ENCODE assay signal across 15 cellular contexts in genomic region chr1:26703466-26703865, GRCh38. TPM values are rescaled to one million over a fixed set of nuclear protein-coding genes. Genes with fewer than 3 reads are reported as not detected.
DNase-seq lines count a peak whose midpoint lies in the region; ATAC-seq and TF ChIP-seq lines count a peak whose summit lies in the region.
"Had no signal": no experiment of that assay in that cellular context is flagged by ENCODE, and none has a peak within 500 bp of the region (broad histone marks: within the 10 kb centered on the region; RNA-seq: fewer than 3 reads in every experiment).

No MANE protein-coding gene starts in this region.

- H3K4me1 ChIP-seq in RWPE2 (ENCODE audit: insufficient read depth, poor library complexity, severe bottlenecking) (peaks cover 85% of the 10 kb centered on the region), tibial artery (peaks cover 0 to 100% (median 90%) of the 10 kb centered on the region in 4 donors)

- H3K27ac ChIP-seq in RWPE2 (ENCODE audit: poor library complexity, severe bottlenecking) (peak overlapping the region; percentile 82), tibial artery (peak overlapping the region; percentile 45 to 66)

- H3K27me3 Mint-ChIP-seq in activated CD8-positive, alpha-beta memory T cell treated with anti-CD3 and anti-CD28 coated beads, Interleukin-2, amount 10 ng/mL, durations not matched to agents 7 days and 5 days = no peaks in the 10 kb centered on the region
- H3K27me3 Mint-ChIP-seq in activated T-cell treated with anti-CD3 and anti-CD28 coated beads, Interleukin-2, amount 50 U/mL, for 72 hours (ENCODE audit: low read depth) = no peaks in the 10 kb centered on the region
- H3K27me3 Mint-ChIP-seq: naive thymus-derived CD8-positive, alpha-beta T cell had no signal

- peaks cover 35% of the 10 kb centered on the region for H3K36me3 Mint-ChIP-seq in activated CD8-positive, alpha-beta memory T cell treated with anti-CD3 and anti-CD28 coated beads, Interleukin-2, amount 10 ng/mL, durations not matched to agents 7 days and 5 days
- H3K36me3 Mint-ChIP-seq in activated T-cell treated with anti-CD3 and anti-CD28 coated beads, Interleukin-2, amount 50 U/mL, for 72 hours (ENCODE audit: insufficient read depth in 2 of 2) = peaks cover 5 to 15% of the 10 kb centered on the region in 2 donors

- no peak for ATAC-seq in activated CD8-positive, alpha-beta memory T cell treated with anti-CD3 and anti-CD28 coated beads, Interleukin-2, amount 10 ng/mL, durations not matched to agents 7 days and 5 days
- no peak for ATAC-seq in RWPE2 (ENCODE audit: low read depth)
- ATAC-seq in activated T-cell treated with anti-CD3 and anti-CD28 coated beads, Interleukin-2, amount 50 U/mL, for 72 hours (replicated peaks in 1 of 2) = no peak
- ATAC-seq in HG02938 (IDR thresholded peaks at IDR 0.05; ENCODE audit: unreplicated experiment) = no peak
- ATAC-seq: naive thymus-derived CD8-positive, alpha-beta T cell; sciatic nerve; WTC11 had no signal

- CTCF ChIA-PET in activated CD8-positive, alpha-beta memory T cell treated with anti-CD3 and anti-CD28 coated beads, Interleukin-2, amount 10 ng/mL, durations not matched to agents 7 days and 5 days (lab: Charles Lee) = interaction anchor here (0.8 to 3.2 kb wide), 10 partner anchors 12 to 165 kb away, joined by 3 to 13 read pairs (median 6); no protein-coding TSS in a partner anchor

- no peaks in the 10 kb centered on the region for H3K27me3 ChIP-seq in RWPE2 (ENCODE audit: insufficient read depth, poor library complexity, severe bottlenecking)
- no peaks in the 10 kb centered on the region for H3K27me3 ChIP-seq in tibial artery
- H3K27me3 ChIP-seq: adrenal gland, MG63 had no signal

- H3K36me3 ChIP-seq in RWPE2 (ENCODE audit: low read depth) (peaks cover 37% of the 10 kb centered on the region), tibial artery (no peaks in the 10 kb centered on the region)
- H3K36me3 ChIP-seq: adrenal gland had no signal

- H3K9me3 ChIP-seq in RWPE2 (ENCODE audit: severe bottlenecking) (no peaks in the 10 kb centered on the region), tibial artery (no peaks in the 10 kb centered on the region)
- H3K9me3 ChIP-seq: adrenal gland, MG63 had no signal

- no peak for DNase-seq in activated CD8-positive, alpha-beta memory T cell treated with anti-CD3 and anti-CD28 coated beads, Interleukin-2, amount 10 ng/mL, durations not matched to agents 7 days and 5 days
- DNase-seq in activated CD8-positive, alpha-beta memory T cell treated with anti-CD3 and anti-CD28 coated beads for 24 hours = no peak
- DNase-seq in RWPE2 (ENCODE audit: low spot score) = no peak
- peak; percentile 27 for DNase-seq in fibroblast of gingiva (ENCODE audit: low read depth)
- DNase-seq in tibial artery = no peak
- no peak for DNase-seq in activated T-cell treated with anti-CD3 and anti-CD28 coated beads, Interleukin-2, amount 50 U/mL, for 72 hours
- DNase-seq in GM20000 (ENCODE audit: low spot score) = no peak
- DNase-seq: ACHN; adrenal gland; MG63; naive thymus-derived CD8-positive, alpha-beta T cell; stimulated activated naive CD8-positive, alpha-beta T cell treated with anti-CD3 and anti-CD28 coated beads, Interleukin-15, Interleukin-2, amounts not matched to agents 100 U/mL and 50 U/mL, for 24 hours had no signal

- no peaks in the 10 kb centered on the region for H3K9me3 Mint-ChIP-seq in activated CD8-positive, alpha-beta memory T cell treated with anti-CD3 and anti-CD28 coated beads, Interleukin-2, amount 10 ng/mL, durations not matched to agents 7 days and 5 days (ENCODE audit: low read depth)
- H3K9me3 Mint-ChIP-seq in activated T-cell treated with anti-CD3 and anti-CD28 coated beads, Interleukin-2, amount 50 U/mL, for 72 hours = no peaks in the 10 kb centered on the region
- H3K9me3 Mint-ChIP-seq: naive thymus-derived CD8-positive, alpha-beta T cell; WTC11 had no signal

- peak overlapping the region; percentile 28 for H3K27ac Mint-ChIP-seq in activated CD8-positive, alpha-beta memory T cell treated with anti-CD3 and anti-CD28 coated beads, Interleukin-2, amount 10 ng/mL, durations not matched to agents 7 days and 5 days
- H3K27ac Mint-ChIP-seq in activated T-cell treated with anti-CD3 and anti-CD28 coated beads, Interleukin-2, amount 50 U/mL, for 72 hours = no peak overlapping the region

- peaks cover 20% of the 10 kb centered on the region for H3K4me1 Mint-ChIP-seq in activated CD8-positive, alpha-beta memory T cell treated with anti-CD3 and anti-CD28 coated beads, Interleukin-2, amount 10 ng/mL, durations not matched to agents 7 days and 5 days
- peaks cover 2% of the 10 kb centered on the region for H3K4me1 Mint-ChIP-seq in activated T-cell treated with anti-CD3 and anti-CD28 coated beads, Interleukin-2, amount 50 U/mL, for 72 hours (ENCODE audit: low read depth)

- H3K4me3 Mint-ChIP-seq in activated CD8-positive, alpha-beta memory T cell treated with anti-CD3 and anti-CD28 coated beads, Interleukin-2, amount 10 ng/mL, durations not matched to agents 7 days and 5 days = no peak overlapping the region
- H3K4me3 Mint-ChIP-seq in activated T-cell treated with anti-CD3 and anti-CD28 coated beads, Interleukin-2, amount 50 U/mL, for 72 hours = no peak overlapping the region
- H3K4me3 Mint-ChIP-seq: WTC11 had no signal

- H3K4me3 ChIP-seq in RWPE2 (ENCODE audit: severe bottlenecking) = no peak overlapping the region
- no peak overlapping the region for H3K4me3 ChIP-seq in tibial artery
- H3K4me3 ChIP-seq: adrenal gland, MG63 had no signal

- no peak for TF ChIP-seq CTCF in RWPE2 (IDR thresholded peaks at IDR 0.05; ENCODE audit: poor library complexity, severe bottlenecking)
- TF ChIP-seq CTCF in tibial artery (IDR thresholded peaks at IDR 0.05) = no peak
- no peak for TF ChIP-seq CTCF in GM20000 (IDR thresholded peaks at IDR 0.05; ENCODE audit: extremely low read depth, missing control alignments)

- intact Hi-C loops in tibial artery (cut with DNase I; ENCODE audit: low total_unique reads) = no loop called here

RNA-seq across cellular contexts. Expression of gene ARID1A, which starts 7.7 kb away (rescaled TPM):
- total RNA-seq in activated CD8-positive, alpha-beta memory T cell treated with anti-CD3 and anti-CD28 coated beads, Interleukin-2, amount 10 ng/mL, durations not matched to agents 7 days and 5 days = 100 to 1,000 TPM in 1 of 2 experiments, 10 to 100 TPM in 1; 92.4 to 112 TPM
- total RNA-seq in activated T-cell treated with anti-CD3 and anti-CD28 coated beads, Interleukin-2, amount 50 U/mL, for 72 hours = 10 to 100 TPM; 95.1 to 97.3 TPM
